ENCODE assay signal across 8 cellular contexts in the genomic region with DNA sequence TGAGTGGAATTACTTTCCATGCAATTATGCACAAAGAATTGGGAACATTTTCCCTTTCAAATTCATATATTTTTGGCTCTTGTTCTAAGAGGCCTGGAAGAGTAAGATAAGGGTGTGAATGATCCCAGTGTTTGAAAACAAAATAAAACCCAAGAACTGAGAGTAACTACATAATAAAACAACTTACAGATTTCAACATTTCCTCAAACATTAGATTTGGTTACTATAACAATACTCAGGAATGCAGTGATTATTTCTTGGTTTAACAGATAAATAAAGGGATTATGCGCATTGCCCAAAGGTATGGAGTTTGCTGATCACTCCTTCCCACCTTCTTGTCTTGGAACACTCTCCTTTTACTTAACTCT.
A peak's percentile ranks its signal among the peaks of the same experiment; 100 is the strongest.
DNase-seq lines count a peak whose midpoint lies in the region; ATAC-seq and TF ChIP-seq lines count a peak whose summit lies in the region.

No MANE protein-coding gene starts in this region.

- H3K27ac ChIP-seq in mesodermal cell (ENCODE audit: low read depth, low read length, severe bottlenecking) (peak overlapping the region; percentile 98), upper lobe of left lung (peak overlapping the region; percentile 72 to 89 (median 78))

- H3K4me3 ChIP-seq in mesodermal cell (ENCODE audit: extremely low read depth, insufficient read depth, low read length, poor library complexity, severe bottlenecking) (no peak overlapping the region), upper lobe of left lung (no peak overlapping the region)

- peaks cover 41% of the 10 kb centered on the region for H3K4me1 Mint-ChIP-seq in activated naive CD4-positive, alpha-beta T cell treated with anti-CD3 and anti-CD28 coated beads, Interleukin-2, amount 50 U/mL, for 24 hours
- H3K4me1 Mint-ChIP-seq in activated T-helper 1 cell treated with anti-CD3 and anti-CD28 coated beads, Interleukin-12 subunit alpha, Interleukin-12 subunit beta, Interleukin-2, Interleukin-4 antibody, amounts not matched to agents 30 ng/mL and 10 ng/mL and 1 ng/mL, durations not matched to agents 14 hours and 24 hours and 36 hours (ENCODE audit: low read depth) = peaks cover 29% of the 10 kb centered on the region

- 100% methylated on average over 1 of the region's 1 CpG for WGBS in mesodermal cell (ENCODE audit: insufficient coverage in 2 of 2), 2 experiments
- 80 to 97% methylated on average over 1 of the region's 1 CpG for WGBS in upper lobe of left lung, 2 donors

- H3K4me1 ChIP-seq in mesodermal cell (ENCODE audit: control insufficient read depth, insufficient read depth, low read length, poor library complexity, severe bottlenecking) (peaks cover 33% of the 10 kb centered on the region), upper lobe of left lung (peaks cover 18 to 22% (median 21%) of the 10 kb centered on the region in 4 donors)

- DNase-seq in activated naive CD4-positive, alpha-beta T cell treated with anti-CD3 and anti-CD28 coated beads, Interleukin-2, amount 50 U/mL, for 16 hours = no peak
- DNase-seq in dermis blood vessel endothelial cell (peak; percentile 57), upper lobe of left lung (no peak), GM03348 (ENCODE audit: low spot score) (no peak)
- DNase-seq in activated T-helper 1 cell treated with anti-CD3 and anti-CD28 coated beads, Interleukin-12 subunit alpha, Interleukin-12 subunit beta, Interleukin-2, Interleukin-4 antibody, amounts not matched to agents 30 ng/mL and 10 ng/mL and 1 ng/mL, durations not matched to agents 14 hours and 24 hours and 36 hours (ENCODE audit: low spot score) = no peak

- intact Hi-C loops in activated T-helper 1 cell treated with anti-CD3 and anti-CD28 coated beads, Interleukin-12 subunit alpha, Interleukin-12 subunit beta, Interleukin-2, Interleukin-4 antibody, amounts not matched to agents 30 ng/mL and 10 ng/mL and 1 ng/mL, durations not matched to agents 14 hours and 24 hours and 36 hours (cut with micrococcal nuclease) = loop anchor here (5.0 kb wide), 1 partner anchor 112 kb away; no protein-coding TSS in a partner anchor

- no peak for TF ChIP-seq CTCF in upper lobe of left lung (IDR thresholded peaks at IDR 0.05)

- H3K36me3 Mint-ChIP-seq in activated naive CD4-positive, alpha-beta T cell treated with anti-CD3 and anti-CD28 coated beads, Interleukin-2, amount 50 U/mL, for 24 hours = peaks cover 44% of the 10 kb centered on the region
- peaks cover 40% of the 10 kb centered on the region for H3K36me3 Mint-ChIP-seq in activated T-helper 1 cell treated with anti-CD3 and anti-CD28 coated beads, Interleukin-12 subunit alpha, Interleukin-12 subunit beta, Interleukin-2, Interleukin-4 antibody, amounts not matched to agents 30 ng/mL and 10 ng/mL and 1 ng/mL, durations not matched to agents 14 hours and 24 hours and 36 hours (ENCODE audit: low read depth)

- no peak overlapping the region for H3K4me3 Mint-ChIP-seq in activated naive CD4-positive, alpha-beta T cell treated with anti-CD3 and anti-CD28 coated beads, Interleukin-2, amount 50 U/mL, for 24 hours
- H3K4me3 Mint-ChIP-seq in activated T-helper 1 cell treated with anti-CD3 and anti-CD28 coated beads, Interleukin-12 subunit alpha, Interleukin-12 subunit beta, Interleukin-2, Interleukin-4 antibody, amounts not matched to agents 30 ng/mL and 10 ng/mL and 1 ng/mL, durations not matched to agents 14 hours and 24 hours and 36 hours = no peak overlapping the region

- H3K36me3 ChIP-seq in mesodermal cell (ENCODE audit: control insufficient read depth, insufficient read depth, low read length) (peaks cover 9% of the 10 kb centered on the region), upper lobe of left lung (peaks cover 0 to 13% (median 3%) of the 10 kb centered on the region in 4 donors)

- no peaks in the 10 kb centered on the region for H3K27me3 Mint-ChIP-seq in activated naive CD4-positive, alpha-beta T cell treated with anti-CD3 and anti-CD28 coated beads, Interleukin-2, amount 50 U/mL, for 24 hours
- H3K27me3 Mint-ChIP-seq in activated T-helper 1 cell treated with anti-CD3 and anti-CD28 coated beads, Interleukin-12 subunit alpha, Interleukin-12 subunit beta, Interleukin-2, Interleukin-4 antibody, amounts not matched to agents 30 ng/mL and 10 ng/mL and 1 ng/mL, durations not matched to agents 14 hours and 24 hours and 36 hours (ENCODE audit: insufficient read depth) = no peaks in the 10 kb centered on the region

- H3K9me3 Mint-ChIP-seq in activated naive CD4-positive, alpha-beta T cell treated with anti-CD3 and anti-CD28 coated beads, Interleukin-2, amount 50 U/mL, for 24 hours = no peaks in the 10 kb centered on the region
- H3K9me3 Mint-ChIP-seq in activated T-helper 1 cell treated with anti-CD3 and anti-CD28 coated beads, Interleukin-12 subunit alpha, Interleukin-12 subunit beta, Interleukin-2, Interleukin-4 antibody, amounts not matched to agents 30 ng/mL and 10 ng/mL and 1 ng/mL, durations not matched to agents 14 hours and 24 hours and 36 hours = peaks cover 4% of the 10 kb centered on the region

- peak overlapping the region; percentile 92 for H3K27ac Mint-ChIP-seq in activated naive CD4-positive, alpha-beta T cell treated with anti-CD3 and anti-CD28 coated beads, Interleukin-2, amount 50 U/mL, for 24 hours
- H3K27ac Mint-ChIP-seq in activated T-helper 1 cell treated with anti-CD3 and anti-CD28 coated beads, Interleukin-12 subunit alpha, Interleukin-12 subunit beta, Interleukin-2, Interleukin-4 antibody, amounts not matched to agents 30 ng/mL and 10 ng/mL and 1 ng/mL, durations not matched to agents 14 hours and 24 hours and 36 hours = no peak overlapping the region

- H3K9me3 ChIP-seq in mesodermal cell (ENCODE audit: control insufficient read depth, low read length) = no peaks in the 10 kb centered on the region
- H3K9me3 ChIP-seq in upper lobe of left lung = no peaks in the 10 kb centered on the region

- no peak for TF ChIP-seq POLR2A in upper lobe of left lung (IDR thresholded peaks at IDR 0.05)

- H3K27me3 ChIP-seq in upper lobe of left lung = no peaks in the 10 kb centered on the region

- TF ChIP-seq EP300 in upper lobe of left lung (IDR thresholded peaks at IDR 0.05) = no peak

- ATAC-seq in upper lobe of left lung (ENCODE audit: low FRiP score in 2 of 2) = no peak
- no peak for ATAC-seq in GM21528 (IDR thresholded peaks at IDR 0.05; ENCODE audit: low FRiP score, unreplicated experiment)
